ENCODE assay signal across 17 cellular contexts in genomic region chr22:23681026-23681809, GRCh38. TPM values are rescaled to one million over a fixed set of nuclear protein-coding genes. Genes with fewer than 3 reads are reported as not detected.
DNase-seq lines count a peak whose midpoint lies in the region; ATAC-seq and TF ChIP-seq lines count a peak whose summit lies in the region.
"Had no signal": no experiment of that assay in that cellular context is flagged by ENCODE, and none has a peak within 500 bp of the region (broad histone marks: within the 10 kb centered on the region; RNA-seq: fewer than 3 reads in every experiment).

No MANE protein-coding gene starts in this region.

- H3K9me3 ChIP-seq in T-helper 17 cell (ENCODE audit: control insufficient read depth, low read length, poor library complexity, severe bottlenecking) (no peaks in the 10 kb centered on the region), psoas muscle (no peaks in the 10 kb centered on the region)
- H3K9me3 ChIP-seq: Peyer's patch had no signal

- H3K27ac ChIP-seq in psoas muscle = peak overlapping the region; percentile 76
- H3K27ac ChIP-seq: C4-2B, Peyer's patch had no signal

- no peaks in the 10 kb centered on the region for H3K9me3 Mint-ChIP-seq in natural killer cell
- H3K9me3 Mint-ChIP-seq in natural killer cell treated with Interleukin-12 subunit alpha and Interleukin-12 subunit beta and Interleukin-15 and Interleukin-18, amount 100 ng/mL, for 72 hours = no peaks in the 10 kb centered on the region
- H3K9me3 Mint-ChIP-seq: GM23338 had no signal

- DNase-seq in natural killer cell (no peak), T-helper 17 cell (no peak), psoas muscle (no peak)
- no peak for DNase-seq in natural killer cell treated with Interleukin-12 subunit alpha and Interleukin-12 subunit beta and Interleukin-15 and Interleukin-18, amount 100 ng/mL, for 72 hours (ENCODE audit: low spot score)
- DNase-seq: DMS 273 treated with DMSO at 0.1 percent for 48 hours, HCEC 1CT, NCI-H1105, NCI-H1694, NCI-H2081 treated with DMSO at 0.1 percent for 48 hours, Right ventricle myocardium superior had no signal

- no peaks in the 10 kb centered on the region for H3K27me3 Mint-ChIP-seq in natural killer cell (ENCODE audit: low read depth in 2 of 2)
- H3K27me3 Mint-ChIP-seq in natural killer cell treated with Interleukin-12 subunit alpha and Interleukin-12 subunit beta and Interleukin-15 and Interleukin-18, amount 100 ng/mL, for 72 hours = no peaks in the 10 kb centered on the region
- no peaks in the 10 kb centered on the region for H3K27me3 Mint-ChIP-seq in T-helper 17 cell

- no peaks in the 10 kb centered on the region for H3K27me3 ChIP-seq in psoas muscle (ENCODE audit: insufficient read depth in 3 of 3, low read length in 2 of 3)
- H3K27me3 ChIP-seq: Peyer's patch had no signal

- intact Hi-C loops in natural killer cell (cut with micrococcal nuclease) = no loop called here
- intact Hi-C loops in psoas muscle (cut with DNase I) = loop anchor here in 1 of 2 donors (5.0 kb wide), 1 partner anchor 36 kb away; no protein-coding TSS in a partner anchor

- peak overlapping the region; percentile 26 to 29 for H3K27ac Mint-ChIP-seq in natural killer cell
- H3K27ac Mint-ChIP-seq in natural killer cell treated with Interleukin-12 subunit alpha and Interleukin-12 subunit beta and Interleukin-15 and Interleukin-18, amount 100 ng/mL, for 72 hours = no peak overlapping the region
- peak overlapping the region; percentile 43 for H3K27ac Mint-ChIP-seq in T-helper 17 cell
- H3K27ac Mint-ChIP-seq: GM23338 had no signal

- peaks cover 40% of the 10 kb centered on the region for H3K4me1 ChIP-seq in psoas muscle

- H3K4me3 ChIP-seq in psoas muscle = no peak overlapping the region
- H3K4me3 ChIP-seq: GM23338, Peyer's patch had no signal

- no peak for TF ChIP-seq CTCF in natural killer cell (IDR thresholded peaks at IDR 0.05)
- TF ChIP-seq CTCF in psoas muscle (IDR thresholded peaks at IDR 0.05) = no peak

- H3K4me3 Mint-ChIP-seq in natural killer cell (no peak overlapping the region), T-helper 17 cell (no peak overlapping the region)
- H3K4me3 Mint-ChIP-seq in natural killer cell treated with Interleukin-12 subunit alpha and Interleukin-12 subunit beta and Interleukin-15 and Interleukin-18, amount 100 ng/mL, for 72 hours = no peak overlapping the region
- H3K4me3 Mint-ChIP-seq: GM23338 had no signal

- 88 to 91% (median 91%) methylated on average over 5 of the region's 5 CpGs for WGBS in psoas muscle, 3 donors

- ATAC-seq in natural killer cell (no peak), T-helper 17 cell (no peak), psoas muscle (no peak), HG02623 (IDR thresholded peaks at IDR 0.05; ENCODE audit: unreplicated experiment) (no peak), esophagus mucosa (no peak), HG02840 (IDR thresholded peaks at IDR 0.05; ENCODE audit: low FRiP score, unreplicated experiment) (no peak)
- ATAC-seq in natural killer cell treated with Interleukin-12 subunit alpha and Interleukin-12 subunit beta and Interleukin-15 and Interleukin-18, amount 100 ng/mL, for 72 hours = no peak
- ATAC-seq: GM23338 had no signal

- H3K4me1 Mint-ChIP-seq in natural killer cell (peaks cover 0 to 20% of the 10 kb centered on the region in 2 donors), T-helper 17 cell (peaks cover 15% of the 10 kb centered on the region)
- H3K4me1 Mint-ChIP-seq in natural killer cell treated with Interleukin-12 subunit alpha and Interleukin-12 subunit beta and Interleukin-15 and Interleukin-18, amount 100 ng/mL, for 72 hours (ENCODE audit: low read depth in 2 of 2) = peaks cover 8 to 17% of the 10 kb centered on the region in 2 donors

- H3K36me3 ChIP-seq in psoas muscle (ENCODE audit: insufficient read depth in 1 of 2, low read depth in 1 of 2) = peaks cover 0 to 7% of the 10 kb centered on the region in 2 donors

- H3K36me3 Mint-ChIP-seq in natural killer cell (no peaks in the 10 kb centered on the region), T-helper 17 cell (ENCODE audit: low read depth) (no peaks in the 10 kb centered on the region)
- H3K36me3 Mint-ChIP-seq in natural killer cell treated with Interleukin-12 subunit alpha and Interleukin-12 subunit beta and Interleukin-15 and Interleukin-18, amount 100 ng/mL, for 72 hours = peaks cover 6% of the 10 kb centered on the region

RNA-seq across cellular contexts. Expression of gene RGL4, which starts 9.6 kb away (rescaled TPM):
- total RNA-seq in natural killer cell (10 to 100 TPM; 11.6 to 14.5 (median 12.7) TPM), T-helper 17 cell (10 to 100 TPM; 16.0 to 20.2 TPM), psoas muscle (under 1 TPM in 1 of 4 donors, not detected in 3; 0.40 TPM), esophagus mucosa (not detected)
- total RNA-seq in natural killer cell treated with Interleukin-12 subunit alpha and Interleukin-12 subunit beta and Interleukin-15 and Interleukin-18, amount 100 ng/mL, for 72 hours = 10 to 100 TPM in 1 of 2 donors, 1 to 10 TPM in 1; 6.5 to 10.2 TPM
- under 1 TPM; 0.04 to 0.26 (median 0.10) TPM for polyA plus RNA-seq in psoas muscle
- total RNA-seq: GM23338, Peyer's patch, Right ventricle myocardium superior had no signal

RNA-seq across cellular contexts. Expression of gene DRICH1, which starts 49.1 kb away (rescaled TPM):
- 1 to 10 TPM; 2.3 to 3.2 (median 3.1) TPM for total RNA-seq in natural killer cell
- 1 to 10 TPM; 1.5 to 2.0 TPM for total RNA-seq in natural killer cell treated with Interleukin-12 subunit alpha and Interleukin-12 subunit beta and Interleukin-15 and Interleukin-18, amount 100 ng/mL, for 72 hours
- total RNA-seq in T-helper 17 cell = 1 to 10 TPM in 1 of 2 donors, under 1 TPM in 1; 0.42 to 2.5 TPM
- total RNA-seq in psoas muscle = under 1 TPM in 1 of 4 donors, not detected in 3; 0.21 TPM
- polyA plus RNA-seq in psoas muscle = under 1 TPM in 2 of 3 donors, not detected in 1; 0.03 to 0.07 TPM
- 0.32 TPM for total RNA-seq in esophagus mucosa
- total RNA-seq: GM23338, NCI-H460 had no signal
- polyA plus RNA-seq: GM23338 had no signal

Comparison
In these comparisons a context has a peak if more than half of its experiments do, and no peak if none do; other contexts are left out.
1. H3K27ac Mint-ChIP-seq: peak in natural killer cell (2 of 2) and T-helper 17 cell (single experiment); none in natural killer cell treated with Interleukin-12 subunit alpha and Interleukin-12 subunit beta and Interleukin-15 and Interleukin-18, amount 100 ng/mL, for 72 hours (0 of 2).